Comparison of ENCODE assay signal across 12 cellular contexts in the genomic region with DNA sequence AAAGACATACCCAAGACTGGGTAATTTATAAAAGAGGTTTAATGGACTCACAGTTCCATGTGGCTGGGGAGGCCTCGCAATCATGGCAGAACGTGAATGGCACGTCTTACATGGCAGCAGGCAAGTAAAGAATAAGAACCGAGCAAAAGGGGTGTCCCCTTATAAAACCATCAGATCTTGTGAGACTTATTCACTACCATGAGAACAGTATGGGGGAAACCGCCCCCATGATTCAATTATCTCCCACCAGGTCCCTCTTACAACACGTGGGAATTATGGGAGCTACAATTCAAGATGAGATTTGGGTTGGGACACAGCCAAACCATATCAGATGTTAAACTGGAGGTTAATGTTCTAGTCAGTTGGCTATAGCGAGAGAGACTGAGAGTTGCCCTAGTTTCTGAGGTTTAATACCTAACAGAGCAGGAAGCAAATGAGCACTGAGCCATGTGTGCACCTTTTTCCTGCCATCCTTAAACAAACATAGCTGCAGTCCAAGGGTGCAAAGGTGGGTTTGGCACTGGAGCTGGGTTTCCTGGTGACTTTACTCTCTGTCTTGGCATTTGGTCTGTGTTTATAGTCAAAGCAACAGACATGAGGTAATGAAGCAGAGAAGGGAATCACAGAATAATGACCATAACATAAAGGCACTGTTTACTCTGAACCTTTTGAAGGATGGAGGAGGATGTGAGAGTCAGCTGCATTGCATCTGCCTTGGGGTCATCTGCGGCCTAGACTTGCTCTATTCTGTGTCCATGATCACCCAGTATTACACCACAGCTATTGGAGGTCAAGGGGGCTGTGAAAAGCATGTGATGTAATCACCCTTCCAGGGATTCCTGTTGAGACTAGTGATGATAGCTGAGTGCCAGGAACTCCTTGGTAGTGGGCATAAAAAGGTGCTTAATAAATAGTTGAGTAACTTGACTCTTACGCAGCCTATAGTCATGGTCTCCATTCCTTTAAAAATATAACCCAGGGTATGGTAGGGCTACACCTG.
DNase-seq lines count a peak whose midpoint lies in the region; ATAC-seq and TF ChIP-seq lines count a peak whose summit lies in the region.
"Had no signal": no experiment of that assay in that cellular context is flagged by ENCODE, and none has a peak within 500 bp of the region (broad histone marks: within the 10 kb centered on the region; RNA-seq: fewer than 3 reads in every experiment).

No MANE protein-coding gene starts in this region.

- ATAC-seq in HG03139 (IDR thresholded peaks at IDR 0.05; ENCODE audit: unreplicated experiment) (peak; percentile 84), lower lobe of right lung (peak; percentile 23 to 37), HG03025 (IDR thresholded peaks at IDR 0.05; ENCODE audit: low FRiP score, unreplicated experiment) (no peak), aorta (ENCODE audit: low FRiP score) (no peak)
- no peak for ATAC-seq in CD8-positive, alpha-beta T cell

- H3K27ac ChIP-seq in lower lobe of right lung: no peak overlapping the region
- H3K27ac ChIP-seq in CD8-positive, alpha-beta T cell (ENCODE audit: low read depth, low read length): no peak overlapping the region
- H3K27ac ChIP-seq in aorta (ENCODE audit: low read depth in 1 of 2, low read length in 2 of 2): no peak overlapping the region

- no peaks in the 10 kb centered on the region for H3K27me3 ChIP-seq in lower lobe of right lung (ENCODE audit: low read depth)
- H3K27me3 ChIP-seq in CD8-positive, alpha-beta T cell (ENCODE audit: insufficient read depth, low read length): no peaks in the 10 kb centered on the region
- no peaks in the 10 kb centered on the region for H3K27me3 ChIP-seq in aorta (ENCODE audit: control insufficient read depth in 1 of 2, insufficient read depth in 2 of 2, low read length in 1 of 2)
- H3K27me3 ChIP-seq: tibial artery had no signal

- POLR2A ChIA-PET in CD8-positive, alpha-beta T cell (lab: Charles Lee): no interaction called here

- H3K4me1 ChIP-seq in lower lobe of right lung (peaks cover 15% of the 10 kb centered on the region), aorta (ENCODE audit: control insufficient read depth in 1 of 2, insufficient read depth in 2 of 2, low read length in 2 of 2) (no peaks in the 10 kb centered on the region)
- H3K4me1 ChIP-seq in CD8-positive, alpha-beta T cell (ENCODE audit: insufficient read depth, low read length): no peaks in the 10 kb centered on the region

- no peaks in the 10 kb centered on the region for H3K4me1 Mint-ChIP-seq in CD8-positive, alpha-beta T cell (ENCODE audit: low read depth)

- no peak overlapping the region for H3K27ac Mint-ChIP-seq in CD8-positive, alpha-beta T cell

- no peak overlapping the region for H3K4me3 Mint-ChIP-seq in CD8-positive, alpha-beta T cell
- H3K4me3 Mint-ChIP-seq: brain had no signal

- DNase-seq in DMS53 (lab: John Stamatoyannopoulos, UW): peak; percentile 86
- peak; percentile 53 for DNase-seq in astrocyte of the spinal cord (ENCODE audit: low read depth, low spot score)
- DNase-seq in lower lobe of right lung: no peak
- DNase-seq in CD8-positive, alpha-beta T cell: no peak
- no peak for DNase-seq in aorta
- no peak for DNase-seq in pons (ENCODE audit: low spot score)
- DNase-seq: activated CD4-positive, alpha-beta T cell treated with anti-CD3 and anti-CD28 coated beads, Interleukin-2, amount 50 U/mL, for 48 hours; NCI-H82; tibial artery had no signal

- TF ChIP-seq CTCF in astrocyte of the spinal cord (IDR thresholded peaks at IDR 0.05; ENCODE audit: low read depth, low read length): no peak
- no peak for TF ChIP-seq CTCF in lower lobe of right lung (IDR thresholded peaks at IDR 0.05)
- no peak for TF ChIP-seq CTCF in CD8-positive, alpha-beta T cell (IDR thresholded peaks at IDR 0.05)

- intact Hi-C loops in lower lobe of right lung (cut with DNase I) (no loop called here), aorta (cut with DNase I) (no loop called here)
- intact Hi-C loops in CD8-positive, alpha-beta T cell (cut with DNase I, micrococcal nuclease): no loop called here

- CTCF ChIA-PET in CD8-positive, alpha-beta T cell (lab: Charles Lee): no interaction called here

- in situ Hi-C loops in astrocyte of the spinal cord (cut with HindIII; ENCODE audit: low sequenced_read_pairs): no loop called here

- no peaks in the 10 kb centered on the region for H3K9me3 ChIP-seq in lower lobe of right lung
- H3K9me3 ChIP-seq in CD8-positive, alpha-beta T cell (ENCODE audit: low read length): no peaks in the 10 kb centered on the region
- no peaks in the 10 kb centered on the region for H3K9me3 ChIP-seq in aorta (ENCODE audit: control insufficient read depth, low read length)
- H3K9me3 ChIP-seq: tibial artery had no signal

- H3K27me3 Mint-ChIP-seq in CD8-positive, alpha-beta T cell (ENCODE audit: low read depth): no peaks in the 10 kb centered on the region
- H3K27me3 Mint-ChIP-seq: brain had no signal

- no peaks in the 10 kb centered on the region for H3K9me3 Mint-ChIP-seq in CD8-positive, alpha-beta T cell

- H3K4me3 ChIP-seq in astrocyte of the spinal cord (ENCODE audit: low read depth, low read length): no peak overlapping the region
- no peak overlapping the region for H3K4me3 ChIP-seq in lower lobe of right lung
- H3K4me3 ChIP-seq in CD8-positive, alpha-beta T cell (ENCODE audit: low read depth, low read length): no peak overlapping the region
- no peak overlapping the region for H3K4me3 ChIP-seq in aorta (ENCODE audit: low read length in 2 of 2)
- H3K4me3 ChIP-seq: tibial artery had no signal

- 74 to 82% methylated on average over 9 of the region's 9 CpGs for WGBS in aorta, 2 donors

- H3K36me3 ChIP-seq in lower lobe of right lung: no peaks in the 10 kb centered on the region
- no peaks in the 10 kb centered on the region for H3K36me3 ChIP-seq in CD8-positive, alpha-beta T cell (ENCODE audit: insufficient read depth, low read length)
- H3K36me3 ChIP-seq in aorta (ENCODE audit: control insufficient read depth in 1 of 2, insufficient read depth in 2 of 2, low read length in 1 of 2): no peaks in the 10 kb centered on the region
- H3K36me3 ChIP-seq: tibial artery had no signal

- no peaks in the 10 kb centered on the region for H3K36me3 Mint-ChIP-seq in CD8-positive, alpha-beta T cell
- H3K36me3 Mint-ChIP-seq: brain had no signal

Comparison
In these comparisons a context has a peak if more than half of its experiments do, and no peak if none do; other contexts are left out.
1. DNase-seq: peak in DMS53 (single experiment) and astrocyte of the spinal cord (single experiment); none in lower lobe of right lung (single experiment), CD8-positive, alpha-beta T cell (0 of 7), aorta (0 of 2) and pons (single experiment).
2. ATAC-seq: peak in HG03139 (single experiment) and lower lobe of right lung (2 of 2); none in CD8-positive, alpha-beta T cell (single experiment), HG03025 (single experiment) and aorta (single experiment).